In the genomic region with DNA sequence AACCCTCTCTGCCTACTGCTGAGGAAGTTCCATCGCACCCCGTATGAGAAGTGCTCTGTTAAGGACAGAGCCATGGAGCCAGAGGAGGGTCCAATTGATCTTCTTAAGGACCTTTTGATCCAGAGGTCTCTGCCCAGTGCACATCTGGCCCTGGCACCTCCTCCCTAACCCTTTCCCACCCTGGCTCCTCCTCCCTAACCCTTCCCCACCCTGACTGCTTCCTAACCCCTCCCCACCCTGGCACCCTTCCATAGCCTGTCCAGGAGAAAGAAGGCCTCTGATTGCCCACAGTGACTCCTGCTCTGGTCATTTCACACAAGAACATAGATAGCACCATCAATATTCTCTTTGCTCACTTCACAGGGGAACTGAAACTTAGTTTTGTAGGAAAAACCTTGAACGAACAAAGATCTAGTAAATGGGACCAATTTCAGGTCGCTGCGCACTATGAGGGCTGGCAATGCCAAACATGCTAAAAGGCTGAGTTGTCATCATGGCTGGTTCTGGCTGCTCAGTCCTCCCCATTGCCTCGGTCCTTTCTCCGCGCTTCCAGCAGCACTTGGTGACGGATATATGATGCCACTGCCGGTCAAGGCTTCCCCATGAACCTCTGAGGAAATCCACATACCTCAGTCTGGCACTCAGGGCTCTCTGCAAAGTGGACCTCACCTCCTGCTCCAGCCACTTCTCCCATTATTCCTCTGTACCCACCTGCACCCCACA, we compare ENCODE assay signal across 10 cellular contexts. TPM values are rescaled to one million over a fixed set of nuclear protein-coding genes. Genes with fewer than 3 reads are reported as not detected.
DNase-seq lines count a peak whose midpoint lies in the region; ATAC-seq lines count a peak whose summit lies in the region.
"Had no signal": no experiment of that assay in that cellular context is flagged by ENCODE, and none has a peak within 500 bp of the region (broad histone marks: within the 10 kb centered on the region; RNA-seq: fewer than 3 reads in every experiment).

No MANE protein-coding gene starts in this region.

- H2BK15ac ChIP-seq in mesendoderm (replicated peaks; ENCODE audit: low read depth), result no peak overlapping the region

- no peak overlapping the region for H2BK120ac ChIP-seq in mesendoderm (ENCODE audit: low read depth, low read length)

- H2BK5ac ChIP-seq in mesendoderm (ENCODE audit: low read length), result no peak overlapping the region

- H3K9ac ChIP-seq in mesendoderm (ENCODE audit: low read length), result no peak overlapping the region

- H3K27ac ChIP-seq in mesendoderm (ENCODE audit: low read depth, low read length), result no peak overlapping the region

- WGBS in mesendoderm (ENCODE audit: extremely low coverage, insufficient coverage, low lambda C conversion rate), result no CpG with 5 or more reads among the region's 10 CpGs

- no peak overlapping the region for H4K8ac ChIP-seq in mesendoderm (ENCODE audit: low read depth, low read length)

- no peak overlapping the region for H3K18ac ChIP-seq in mesendoderm (ENCODE audit: low read length)

- H4K5ac ChIP-seq in mesendoderm (ENCODE audit: low read length), result no peak overlapping the region

- no peaks in the 10 kb centered on the region for H3K36me3 ChIP-seq in mesendoderm (ENCODE audit: control insufficient read depth, insufficient read depth, low read length)

- no peak overlapping the region for H3K4me3 ChIP-seq in mesendoderm (ENCODE audit: low read length)

- no peaks in the 10 kb centered on the region for H3K27me3 ChIP-seq in mesendoderm (ENCODE audit: insufficient read depth, low read length, poor library complexity)

- ATAC-seq in GM18519 (IDR thresholded peaks at IDR 0.05; ENCODE audit: low FRiP score, unreplicated experiment) (peak; percentile 39), GM21619 (IDR thresholded peaks at IDR 0.05; ENCODE audit: unreplicated experiment) (peak; percentile 44), HG03558 (IDR thresholded peaks at IDR 0.05; ENCODE audit: extremely low read depth, unreplicated experiment) (peak; percentile 44), GM19035 (IDR thresholded peaks at IDR 0.05; ENCODE audit: unreplicated experiment) (no peak)

- peak overlapping the region; percentile 51 for H3K56ac ChIP-seq in mesendoderm (ENCODE audit: low read length)

- H2AK5ac ChIP-seq in mesendoderm (ENCODE audit: low read length), result no peak overlapping the region

- H3K4me2 ChIP-seq in mesendoderm (ENCODE audit: low read length), result no peak overlapping the region

- peaks cover 5% of the 10 kb centered on the region for H3K4me1 ChIP-seq in mesendoderm (ENCODE audit: control insufficient read depth, low read depth, low read length)

- H3K23ac ChIP-seq in mesendoderm (ENCODE audit: low read length), result no peak overlapping the region

- H3K79me2 ChIP-seq in mesendoderm (ENCODE audit: control insufficient read depth, insufficient read depth, low read length), result no peaks in the 10 kb centered on the region

- DNase-seq in mesendoderm (no peak), cortex of kidney (lab: John Stamatoyannopoulos, UW) (no peak)
- no peak for DNase-seq in stimulated activated CD4-positive, alpha-beta T cell treated with anti-CD3 and anti-CD28 coated beads, Interleukin-15, amount 100 ng/mL, for 24 hours
- no peak for DNase-seq in activated CD4-positive, CD25-positive, alpha-beta regulatory T cell treated with anti-CD3 and anti-CD28 coated beads, Interleukin-2, amount 50 U/mL, for 72 hours
- DNase-seq: Kasumi-1, SHP77 had no signal

- no peaks in the 10 kb centered on the region for H3K79me1 ChIP-seq in mesendoderm (ENCODE audit: low read length)

- peak overlapping the region; percentile 56 for H3K4ac ChIP-seq in mesendoderm (ENCODE audit: low read depth, low read length)

RNA-seq across cellular contexts. Expression of a gene that starts 49.2 kb away (rescaled TPM):
- polyA plus RNA-seq in mesendoderm (2013, experiment 1 of 2), result 4.4 TPM
- polyA plus RNA-seq in mesendoderm (2013, experiment 2 of 2), result 4.6 TPM
